ENCODE assay signal across 8 cellular contexts in the genomic region with DNA sequence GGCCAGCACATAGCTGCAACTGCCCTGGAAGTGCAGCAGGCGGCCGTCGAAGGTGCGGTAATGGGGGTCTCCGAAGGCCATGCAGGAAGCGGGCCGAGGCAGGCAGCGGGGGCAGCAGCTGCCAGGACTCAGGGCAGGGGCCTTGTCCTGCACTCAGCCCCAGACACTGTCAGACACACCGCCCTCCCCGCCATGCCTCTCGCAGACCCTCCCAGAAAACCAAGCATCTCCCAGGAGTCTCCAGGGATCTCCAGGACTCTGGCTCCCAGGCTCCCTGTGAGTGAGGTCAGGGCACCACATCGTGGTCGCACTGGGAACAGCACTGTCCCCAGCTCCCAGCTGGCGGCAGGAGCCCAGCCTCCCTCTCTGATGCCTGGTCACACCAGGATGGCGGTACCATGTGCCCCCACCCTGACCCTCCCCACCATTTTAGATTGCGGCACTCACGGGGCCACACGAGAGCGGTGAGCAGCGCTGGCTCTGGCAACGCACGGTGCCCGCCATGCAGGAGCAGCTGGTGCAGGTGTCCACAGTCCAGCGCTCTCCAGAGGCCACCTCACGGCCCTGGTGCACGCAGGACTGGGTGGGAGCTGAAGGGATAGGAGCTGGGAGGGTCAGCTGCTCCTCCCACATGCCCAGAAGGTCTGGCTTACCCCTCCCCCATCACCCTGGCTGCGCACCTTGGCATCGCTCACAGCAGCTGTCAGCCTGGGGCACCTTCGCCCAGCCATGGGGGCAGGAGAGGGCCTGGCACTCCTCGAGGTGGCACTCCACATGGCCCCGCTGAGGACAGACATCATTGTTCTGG. TPM values are rescaled to one million over a fixed set of nuclear protein-coding genes. Genes with fewer than 3 reads are reported as not detected.
A peak's percentile ranks its signal among the peaks of the same experiment; 100 is the strongest.
DNase-seq lines count a peak whose midpoint lies in the region; ATAC-seq and TF ChIP-seq lines count a peak whose summit lies in the region.

No MANE protein-coding gene starts in this region.

- no peak overlapping the region for H3K4me2 ChIP-seq in GM23248 (ENCODE audit: unreplicated experiment)

- H4K20me1 ChIP-seq in GM23248 (ENCODE audit: insufficient read depth) = no peaks in the 10 kb centered on the region

- no peaks in the 10 kb centered on the region for H3F3A ChIP-seq in GM23248 (ENCODE audit: insufficient read depth)

- H2AFZ ChIP-seq in GM23248 = no peak overlapping the region

- ATAC-seq in lung (ENCODE audit: insufficient read depth, low FRiP score) (peak; percentile 60), HG02885 (IDR thresholded peaks at IDR 0.05; ENCODE audit: poor library complexity, unreplicated experiment) (no peak), HG03571 (IDR thresholded peaks at IDR 0.05; ENCODE audit: unreplicated experiment) (no peak), HG02840 (IDR thresholded peaks at IDR 0.05; ENCODE audit: low FRiP score, unreplicated experiment) (no peak)

- in situ Hi-C loops in ACHN (cut with HindIII; ENCODE audit: low pct_ligation_motif_present, low pct_unique_long_range_greater_than_20kb, low sequenced_read_pairs) = no loop called here
- in situ Hi-C loops in GM23248 (cut with MboI) = loop anchor here (25.0 kb wide), 1 partner anchor 268 kb away; no protein-coding TSS in a partner anchor

- H3K27me3 ChIP-seq in GM23248 (replicated peaks; ENCODE audit: insufficient read depth) (no peaks in the 10 kb centered on the region), lung (ENCODE audit: control insufficient read depth, insufficient read depth) (no peaks in the 10 kb centered on the region)

- H3K4me1 ChIP-seq in GM23248 (ENCODE audit: insufficient read depth) = no peaks in the 10 kb centered on the region
- H3K4me1 ChIP-seq in lung (ENCODE audit: control insufficient read depth in 2 of 2, insufficient read depth in 2 of 2, low read length in 2 of 2) = no peaks in the 10 kb centered on the region

- TF ChIP-seq CTCF in choroid plexus epithelial cell (conservative IDR thresholded peaks at IDR 0.05; ENCODE audit: low read depth, low read length) (peak; percentile 76), lung (IDR thresholded peaks at IDR 0.05; ENCODE audit: control extremely low read depth, extremely low read depth) (peak; percentile 58)

- no peaks in the 10 kb centered on the region for H3K79me2 ChIP-seq in GM23248 (ENCODE audit: insufficient read depth)

- no peaks in the 10 kb centered on the region for H3K36me3 ChIP-seq in GM23248 (ENCODE audit: low read depth)
- no peaks in the 10 kb centered on the region for H3K36me3 ChIP-seq in lung (ENCODE audit: control insufficient read depth in 2 of 2, insufficient read depth in 2 of 2, low read length in 2 of 2)

- no peaks in the 10 kb centered on the region for H3K9me3 ChIP-seq in GM23248 (ENCODE audit: low read depth)
- no peaks in the 10 kb centered on the region for H3K9me3 ChIP-seq in lung (ENCODE audit: control insufficient read depth in 2 of 2, insufficient read depth in 1 of 2, low read length in 1 of 2)

- DNase-seq in ACHN (peak; percentile 47), GM23248 (peak; percentile 85), NCI-H774 (lab: John Stamatoyannopoulos, UW) (peak; percentile 23), choroid plexus epithelial cell (ENCODE audit: low read depth) (peak; percentile 69), lung (ENCODE audit: low spot score) (peak; percentile 49)

- WGBS in GM23248 (ENCODE audit: low coverage in 1 of 2, low lambda C conversion rate in 2 of 2, missing lambda C conversion rate in 2 of 2), 2 experiments = 34 to 39% methylated on average over 28 to 31 of the region's 31 CpGs
- WGBS in lung, 2 donors = 49 to 53% methylated on average over 30 to 31 of the region's 31 CpGs

- no peak overlapping the region for H3K4me3 ChIP-seq in GM23248
- H3K4me3 ChIP-seq in choroid plexus epithelial cell (ENCODE audit: low read depth, low read length) = no peak overlapping the region
- H3K4me3 ChIP-seq in lung = no peak overlapping the region

- H3K9ac ChIP-seq in GM23248 = no peak overlapping the region

- H3K9me2 ChIP-seq in GM23248 (ENCODE audit: insufficient read depth) = no peaks in the 10 kb centered on the region

- no peak overlapping the region for H3K27ac ChIP-seq in GM23248
- no peak overlapping the region for H3K27ac ChIP-seq in lung (ENCODE audit: low read depth in 1 of 2, low read length in 1 of 2)

RNA-seq across cellular contexts. Expression of a gene that starts 17.5 kb away (rescaled TPM):
- 96.5 and 124 TPM in 2 replicates for total RNA-seq in GM23248 (2014; rRNA removed; shearing (Covaris generic))
- polyA plus RNA-seq in GM23248 (2016; fragmentation: Nextera tagmentation; extraction: Ambion mirVana) = 243 and 264 TPM in 2 replicates
- 100 to 1,000 TPM in 1 of 2 donors, 10 to 100 TPM in 1; 43.9 to 165 TPM for total RNA-seq in lung
- 100 to 1,000 TPM; 286 to 383 TPM for polyA plus RNA-seq in lung

RNA-seq across cellular contexts. Expression of a gene that starts 30.4 kb away (rescaled TPM):
- not detected in 2 replicates for total RNA-seq in GM23248 (2014; rRNA removed; shearing (Covaris generic))
- 0.10 TPM in 2 replicates for polyA plus RNA-seq in GM23248 (2016; fragmentation: Nextera tagmentation; extraction: Ambion mirVana)
- total RNA-seq in lung = 1 to 10 TPM in 1 of 2 donors, under 1 TPM in 1; 0.64 to 3.9 TPM
- under 1 TPM; 0.22 to 0.47 TPM for polyA plus RNA-seq in lung

RNA-seq across cellular contexts. Expression of a gene that starts 49.9 kb away (rescaled TPM):
- total RNA-seq in GM23248 (2014; rRNA removed; shearing (Covaris generic)) = 304 and 353 TPM in 2 replicates
- polyA plus RNA-seq in GM23248 (2016; fragmentation: Nextera tagmentation; extraction: Ambion mirVana) = 74.0 and 75.1 TPM in 2 replicates
- 10 to 100 TPM; 13.3 to 24.2 TPM for total RNA-seq in lung
- polyA plus RNA-seq in lung = 1 to 10 TPM; 2.0 to 2.2 TPM

RNA-seq across cellular contexts. Expression of a gene that starts 57.6 kb away (rescaled TPM):
- total RNA-seq in GM23248 (2014; rRNA removed; shearing (Covaris generic)) = under 0.01 and 1.6 TPM in 2 replicates
- 0.14 and 0.16 TPM in 2 replicates for polyA plus RNA-seq in GM23248 (2016; fragmentation: Nextera tagmentation; extraction: Ambion mirVana)
- 10 to 100 TPM in 1 of 2 donors, 1 to 10 TPM in 1; 6.0 to 34.1 TPM for total RNA-seq in lung
- 10 to 100 TPM; 22.1 to 26.2 TPM for polyA plus RNA-seq in lung

Comparison
In these comparisons a context has a peak if more than half of its experiments do, and no peak if none do; other contexts are left out.
1. DNase-seq: peak in every context shown above with its lines; median percentile 85 in GM23248; 69 in choroid plexus epithelial cell; 49 in lung; 47 in ACHN; 23 in NCI-H774.
2. RNA of a gene that starts 49.9 kb away (total RNA-seq): 304 to 353 TPM in GM23248; 13.3 to 24.2 TPM in lung; every median in the first group is over 10 times any median in the second.